In the genomic region with DNA sequence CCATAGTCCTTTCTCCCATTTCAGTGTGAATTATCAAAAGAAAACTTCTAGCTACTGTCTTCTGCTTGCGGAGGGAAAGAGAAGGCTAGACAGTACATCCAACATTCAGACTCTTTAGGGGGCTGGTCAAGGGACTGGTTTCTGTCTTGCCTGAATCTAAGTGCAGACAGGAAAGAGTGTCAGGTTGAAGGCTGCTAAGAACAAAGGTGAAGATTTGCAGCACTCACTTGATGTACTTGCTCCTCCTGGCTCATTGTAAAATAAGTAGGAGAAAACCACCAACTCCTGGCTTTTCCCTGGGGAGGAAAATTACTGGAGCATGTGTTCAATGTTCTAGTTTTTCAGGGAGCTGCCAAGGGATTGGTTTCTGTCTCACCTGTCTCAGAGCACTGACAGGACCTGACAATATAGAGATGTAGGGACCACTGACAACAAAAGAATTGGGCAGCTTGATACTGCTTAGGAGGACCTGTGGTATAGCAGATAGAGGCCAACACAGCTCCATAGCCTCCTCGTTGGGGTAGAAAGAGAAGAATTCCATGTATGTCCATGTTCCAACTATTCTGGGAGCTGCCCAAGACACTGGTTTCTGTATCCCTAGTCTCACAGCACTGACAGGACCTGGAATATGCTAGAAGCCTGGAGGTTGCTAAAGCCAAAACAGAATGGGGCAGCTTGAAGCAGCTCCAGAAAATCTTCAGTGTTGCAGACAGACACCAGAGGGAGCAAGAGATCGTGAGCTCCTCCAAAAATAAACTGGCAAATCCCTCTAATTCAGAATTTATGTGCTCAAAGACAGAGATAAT, we compare ENCODE assay signal across 9 cellular contexts. TPM values are rescaled to one million over a fixed set of nuclear protein-coding genes. Genes with fewer than 3 reads are reported as not detected.
DNase-seq lines count a peak whose midpoint lies in the region; ATAC-seq, FAIRE-seq and TF ChIP-seq lines count a peak whose summit lies in the region.
"Had no signal": no experiment of that assay in that cellular context is flagged by ENCODE, and none has a peak within 500 bp of the region (broad histone marks: within the 10 kb centered on the region; RNA-seq: fewer than 3 reads in every experiment).

No MANE protein-coding gene starts in this region.

- TF ChIP-seq POLR2A in transverse colon (IDR thresholded peaks at IDR 0.05) = no peak

- DNase-seq in HEK293T (ENCODE audit: extremely low spot score) = peak; percentile 50
- DNase-seq in iPS DF 4.7 (ENCODE audit: extremely low read depth, low spot score) = peak; percentile 30
- DNase-seq in transverse colon = peak; percentile 13
- no peak for DNase-seq in stimulated activated CD4-positive, alpha-beta T cell treated with anti-CD3 and anti-CD28 coated beads, Interleukin-2, amount 100 ng/mL, for 48 hours
- no peak for DNase-seq in NCI-H1694 treated with DMSO at 0.1 percent for 48 hours (lab: John Stamatoyannopoulos, UW)

- TF ChIP-seq EP300 in transverse colon (IDR thresholded peaks at IDR 0.05; ENCODE audit: low read depth) = no peak

- POLR2A ChIA-PET in HEK293T (lab: Yijun Ruan, JAX) = no interaction called here

- in situ Hi-C loops in transverse colon (cut with MboI; ENCODE audit: low pct_ligation_motif_present in 1 of 4, low pct_unique_long_range_greater_than_20kb in 1 of 4, low sequenced_read_pairs in 3 of 4) = no loop called here

- H3K9me3 ChIP-seq in DOHH2 (ENCODE audit: control insufficient read depth, insufficient read depth, low read length) (no peaks in the 10 kb centered on the region), transverse colon (no peaks in the 10 kb centered on the region)

- TF ChIP-seq CTCF in DOHH2 (IDR thresholded peaks at IDR 0.05; ENCODE audit: low read depth, low read length, poor library complexity, severe bottlenecking) (peak; percentile 62), transverse colon (IDR thresholded peaks at IDR 0.05) (peak; percentile 52 to 69 (median 55))

- H3K27me3 ChIP-seq in DOHH2 (ENCODE audit: control insufficient read depth, low read length) = no peaks in the 10 kb centered on the region
- H3K27me3 ChIP-seq in transverse colon = no peaks in the 10 kb centered on the region

- CTCF ChIA-PET in HEK293T (lab: Yijun Ruan, JAX) = interaction anchor here (0.7 to 1.9 kb wide), 9 partner anchors 13 to 1040 kb away, joined by 3 to 14 read pairs (median 5); no protein-coding TSS in a partner anchor

- H3K4me3 ChIP-seq in DOHH2 (ENCODE audit: low read length) (no peak overlapping the region), transverse colon (no peak overlapping the region)

- no peaks in the 10 kb centered on the region for H4K20me1 ChIP-seq in DOHH2 (ENCODE audit: control insufficient read depth, insufficient read depth, low read depth, low read length)

- intact Hi-C loops in transverse colon (cut with DNase I; ENCODE audit: low total_unique reads) = no loop called here

- no peaks in the 10 kb centered on the region for H3K9me2 ChIP-seq in DOHH2 (replicated peaks; ENCODE audit: control insufficient read depth, low read length)

- H3K27ac ChIP-seq in DOHH2 (ENCODE audit: low read depth, low read length) (no peak overlapping the region), transverse colon (peak overlapping the region in 3 of 4 donors; percentile 30 to 53 (median 40))
- H3K27ac ChIP-seq: parathyroid adenoma had no signal

- H3K36me3 ChIP-seq in DOHH2 (ENCODE audit: control insufficient read depth, low read length) = no peaks in the 10 kb centered on the region
- H3K36me3 ChIP-seq in transverse colon = no peaks in the 10 kb centered on the region

- H3F3A ChIP-seq in DOHH2 (ENCODE audit: control insufficient read depth, insufficient read depth) = no peaks in the 10 kb centered on the region

- 36% methylated on average over 3 of the region's 3 CpGs; no CpG with 5 or more reads in 1 of the 2 donors for WGBS in transverse colon (ENCODE audit: low coverage in 1 of 2), 2 donors

- no peak for ATAC-seq in HG03139 (IDR thresholded peaks at IDR 0.05; ENCODE audit: unreplicated experiment)

- H3K4me2 ChIP-seq in DOHH2 (ENCODE audit: low read length) = no peak overlapping the region

- peak; percentile 73 for FAIRE-seq in TTC549 (lab: Jason Lieb, UNC)

- no peaks in the 10 kb centered on the region for H3K79me2 ChIP-seq in DOHH2 (ENCODE audit: control insufficient read depth, low read length)
- H3K79me2 ChIP-seq: parathyroid adenoma had no signal

- H3K4me1 ChIP-seq in DOHH2 (ENCODE audit: control insufficient read depth, low read length) (peaks cover under 1% of the 10 kb centered on the region), transverse colon (peaks cover 0 to 20% (median 0%) of the 10 kb centered on the region in 4 donors)
- H3K4me1 ChIP-seq: parathyroid adenoma had no signal

TF ChIP-seq in HEK293T, 16 proteins besides CTCF, POLR2A, EP300 and RAD21:
- TF ChIP-seq ARNT (IDR thresholded peaks at IDR 0.05) = no peak
- TF ChIP-seq SUZ12 (IDR thresholded peaks at IDR 0.05) = no peak
- TF ChIP-seq TARDBP (IDR thresholded peaks at IDR 0.05) = no peak
- no peak for TF ChIP-seq NFRKB (IDR thresholded peaks at IDR 0.05)
- no peak for TF ChIP-seq BHLHE40 (IDR thresholded peaks at IDR 0.05; ENCODE audit: borderline replicate concordance)
- TF ChIP-seq FOXK2 (IDR thresholded peaks at IDR 0.05) = no peak
- TF ChIP-seq CTBP1 (IDR thresholded peaks at IDR 0.05; ENCODE audit: borderline replicate concordance) = no peak
- no peak for TF ChIP-seq ZNF384 (IDR thresholded peaks at IDR 0.05)
- TF ChIP-seq L3MBTL2 (conservative IDR thresholded peaks at IDR 0.05) = no peak
- TF ChIP-seq FOXM1 (IDR thresholded peaks at IDR 0.05; ENCODE audit: borderline replicate concordance) = no peak
- TF ChIP-seq HDGF (IDR thresholded peaks at IDR 0.05; ENCODE audit: borderline replicate concordance) = no peak
- no peak for TF ChIP-seq ELF4 (IDR thresholded peaks at IDR 0.05)
- TF ChIP-seq, protein P1, sequence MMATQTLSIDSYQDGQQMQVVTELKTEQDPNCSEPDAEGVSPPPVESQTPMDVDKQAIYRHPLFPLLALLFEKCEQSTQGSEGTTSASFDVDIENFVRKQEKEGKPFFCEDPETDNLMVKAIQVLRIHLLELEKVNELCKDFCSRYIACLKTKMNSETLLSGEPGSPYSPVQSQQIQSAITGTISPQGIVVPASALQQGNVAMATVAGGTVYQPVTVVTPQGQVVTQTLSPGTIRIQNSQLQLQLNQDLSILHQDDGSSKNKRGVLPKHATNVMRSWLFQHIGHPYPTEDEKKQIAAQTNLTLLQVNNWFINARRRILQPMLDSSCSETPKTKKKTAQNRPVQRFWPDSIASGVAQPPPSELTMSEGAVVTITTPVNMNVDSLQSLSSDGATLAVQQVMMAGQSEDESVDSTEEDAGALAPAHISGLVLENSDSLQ (IDR thresholded peaks at IDR 0.05) = no peak
- TF ChIP-seq SP1 (IDR thresholded peaks at IDR 0.05) = no peak
- TF ChIP-seq LEF1 (IDR thresholded peaks at IDR 0.05; ENCODE audit: borderline replicate concordance) = no peak
- no peak for TF ChIP-seq FOXA1 (IDR thresholded peaks at IDR 0.05)
TF ChIP-seq in HEK293T: peak in this region for 0.

RNA-seq across cellular contexts. Expression of a gene that starts 39.7 kb away (rescaled TPM):
- 1 to 10 TPM in 1 of 4 donors, under 1 TPM in 1, not detected in 2; 0.55 to 4.9 TPM for total RNA-seq in transverse colon

RNA-seq across cellular contexts. Expression of a gene that starts 41.1 kb away (rescaled TPM):
- not detected for total RNA-seq in transverse colon

Comparison
In these comparisons a context has a peak if more than half of its experiments do, and no peak if none do; other contexts are left out.
1. DNase-seq: peak in HEK293T (single experiment), iPS DF 4.7 (single experiment) and transverse colon (single experiment); none in stimulated activated CD4-positive, alpha-beta T cell treated with anti-CD3 and anti-CD28 coated beads, Interleukin-2, amount 100 ng/mL, for 48 hours (0 of 2) and NCI-H1694 treated with DMSO at 0.1 percent for 48 hours (single experiment).